ENCODE assay signal across 21 cellular contexts in the genomic region with DNA sequence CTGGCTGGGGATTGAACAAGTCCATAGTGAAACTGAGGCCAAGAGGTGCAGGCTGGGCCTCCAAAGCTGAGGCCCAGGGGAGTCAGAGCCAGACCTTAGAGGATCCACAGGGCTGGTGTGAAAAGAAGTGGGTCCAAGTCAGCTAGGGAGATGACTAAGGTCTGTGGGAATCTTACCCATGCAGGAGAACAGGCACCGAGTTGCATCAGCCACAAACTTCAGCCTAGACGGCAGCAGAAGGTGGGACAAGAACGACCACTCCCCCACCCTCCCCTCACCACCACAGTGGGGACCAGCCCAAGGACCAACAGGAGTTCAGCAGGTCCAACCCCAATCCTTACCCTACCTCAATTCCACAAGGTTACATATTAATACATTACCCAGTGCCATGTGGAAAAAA.
A peak's percentile ranks its signal among the peaks of the same experiment; 100 is the strongest.
DNase-seq lines count a peak whose midpoint lies in the region; ATAC-seq, FAIRE-seq and TF ChIP-seq lines count a peak whose summit lies in the region.
"Had no signal": no experiment of that assay in that cellular context is flagged by ENCODE, and none has a peak within 500 bp of the region (broad histone marks: within the 10 kb centered on the region; RNA-seq: fewer than 3 reads in every experiment).

No MANE protein-coding gene starts in this region.

- H3K9me2 ChIP-seq in GM23338 (ENCODE audit: insufficient read depth) (peaks cover 14% of the 10 kb centered on the region; the same call in 1 of the 2 replicates), SK-N-SH (no peaks in the 10 kb centered on the region)

- TF ChIP-seq RAD21 in SK-N-SH (IDR thresholded peaks at IDR 0.05; ENCODE audit: low read length), result no peak

- H3K9me3 Mint-ChIP-seq in GM23338 (no peaks in the 10 kb centered on the region), neural progenitor cell (peaks cover 4% of the 10 kb centered on the region)

- no peak for TF ChIP-seq EP300 in SK-N-SH (IDR thresholded peaks at IDR 0.05; ENCODE audit: borderline replicate concordance in 1 of 2, low read depth in 1 of 2, low read length in 1 of 2)

- H3K79me2 ChIP-seq in GM23338 (replicated peaks; ENCODE audit: insufficient read depth), result no peaks in the 10 kb centered on the region
- H3K79me2 ChIP-seq in neural progenitor cell (ENCODE audit: low read depth), result no peaks in the 10 kb centered on the region
- H3K79me2 ChIP-seq in SK-N-SH (ENCODE audit: insufficient read depth), result no peaks in the 10 kb centered on the region

- CTCF ChIA-PET in SK-N-SH (lab: Yijun Ruan, JAX), result interaction anchor here (1.3 kb wide), 1 partner anchor 14 kb away, joined by 3 read pairs; no protein-coding TSS in a partner anchor

- no peak overlapping the region for H3K27ac ChIP-seq in GM23338 (ENCODE audit: low read depth)
- no peak overlapping the region for H3K27ac ChIP-seq in neural progenitor cell
- H3K27ac ChIP-seq in SK-N-SH (ENCODE audit: low read depth in 2 of 2, low read length in 1 of 2), result peak overlapping the region in 1 of 2 experiments; percentile 91; a peak in 1 of 4 replicates
- H3K27ac ChIP-seq: BLaER1, C4-2B had no signal

- H4K20me1 ChIP-seq in GM23338 (replicated peaks; ENCODE audit: insufficient read depth) (no peaks in the 10 kb centered on the region), neural progenitor cell (ENCODE audit: low read depth) (no peaks in the 10 kb centered on the region), SK-N-SH (ENCODE audit: insufficient read depth) (no peaks in the 10 kb centered on the region)
- H4K20me1 ChIP-seq: BLaER1 had no signal

- no peaks in the 10 kb centered on the region for H3K27me3 ChIP-seq in GM23338 (ENCODE audit: insufficient read depth)
- H3K27me3 ChIP-seq in neural progenitor cell, result no peaks in the 10 kb centered on the region
- no peaks in the 10 kb centered on the region for H3K27me3 ChIP-seq in SK-N-SH (ENCODE audit: insufficient read depth)
- H3K27me3 ChIP-seq: BLaER1 had no signal

- H3K9ac ChIP-seq in neural progenitor cell (no peak overlapping the region), SK-N-SH (no peak overlapping the region)
- H3K9ac ChIP-seq: BLaER1 had no signal

- 0 out of 2 replicates have a peak overlapping the region, but pooled peaks have one; percentile 28 for H2AFZ ChIP-seq in GM23338
- H2AFZ ChIP-seq in neural progenitor cell (replicated peaks), result no peak overlapping the region
- no peak overlapping the region for H2AFZ ChIP-seq in SK-N-SH (ENCODE audit: low read depth)

- DNase-seq in GM23338 (ENCODE audit: low spot score) (no peak), islet precursor cell (peak; percentile 77), neural progenitor cell (ENCODE audit: low spot score) (no peak), urothelium cell line (ENCODE audit: low spot score) (peak; percentile 5), SK-N-SH (no peak)
- DNase-seq in stimulated activated naive CD4-positive, alpha-beta T cell (lab: John Stamatoyannopoulos, UW), result no peak
- DNase-seq: CD4-positive, CD25-positive, alpha-beta regulatory T cell; CD8-positive, alpha-beta memory T cell; DMS 273 treated with DMSO at 0.1 percent for 48 hours; DMS79; GF-D8; GOT3; H7; HCEC 1CT had no signal

- peaks cover 2% of the 10 kb centered on the region for H3K27me3 Mint-ChIP-seq in GM23338 (ENCODE audit: insufficient read depth, low read depth, poor library complexity)
- H3K27me3 Mint-ChIP-seq in neural progenitor cell (ENCODE audit: insufficient read depth, low read depth), result peaks cover 5% of the 10 kb centered on the region
- H3K27me3 Mint-ChIP-seq: B cell; CD4-positive, CD25-positive, alpha-beta regulatory T cell had no signal

- H3K4me3 ChIP-seq in GM23338, result no peak overlapping the region
- H3K4me3 ChIP-seq in neural progenitor cell, result no peak overlapping the region
- H3K4me3 ChIP-seq in SK-N-SH (ENCODE audit: low read depth in 2 of 2, low read length in 1 of 2), result no peak overlapping the region
- H3K4me3 ChIP-seq: BLaER1 had no signal

- H3F3A ChIP-seq in GM23338 (replicated peaks; ENCODE audit: low read depth) (no peaks in the 10 kb centered on the region), neural progenitor cell (ENCODE audit: low read depth) (no peaks in the 10 kb centered on the region), SK-N-SH (replicated peaks; ENCODE audit: insufficient read depth) (no peaks in the 10 kb centered on the region)

- H3K9me3 ChIP-seq in neural progenitor cell (ENCODE audit: low read depth) (no peaks in the 10 kb centered on the region), SK-N-SH (no peaks in the 10 kb centered on the region)
- H3K9me3 ChIP-seq: BLaER1 had no signal

- H3K36me3 ChIP-seq in GM23338 (ENCODE audit: insufficient read depth) (no peaks in the 10 kb centered on the region), neural progenitor cell (no peaks in the 10 kb centered on the region), SK-N-SH (replicated peaks in 1 of 2; ENCODE audit: control insufficient read depth in 1 of 2, insufficient read depth in 2 of 2, low read length in 1 of 2) (no peaks in the 10 kb centered on the region)
- H3K36me3 ChIP-seq: BLaER1 had no signal

- POLR2A ChIA-PET in SK-N-SH (lab: Yijun Ruan, JAX), result interaction anchor here (1.0 kb wide), 1 partner anchor 44 kb away, joined by 3 read pairs; no protein-coding TSS in a partner anchor

- no peak for TF ChIP-seq CTCF in GM23338 (conservative IDR thresholded peaks at IDR 0.05; ENCODE audit: low read depth in 2 of 2)
- no peak for TF ChIP-seq CTCF in neural progenitor cell (IDR thresholded peaks at IDR 0.05)
- no peak for TF ChIP-seq CTCF in SK-N-SH (IDR thresholded peaks at IDR 0.05)

- no CpG with 5 or more reads among the region's 3 CpGs for WGBS in SK-N-SH (ENCODE audit: low lambda C conversion rate)

- no peak overlapping the region for H3K4me2 ChIP-seq in GM23338
- no peak overlapping the region for H3K4me2 ChIP-seq in neural progenitor cell
- H3K4me2 ChIP-seq in SK-N-SH, result no peak overlapping the region
- H3K4me2 ChIP-seq: BLaER1 had no signal

- H3K4me1 Mint-ChIP-seq in GM23338 (no peaks in the 10 kb centered on the region), neural progenitor cell (no peaks in the 10 kb centered on the region)
- H3K4me1 Mint-ChIP-seq: B cell; CD4-positive, CD25-positive, alpha-beta regulatory T cell; CD8-positive, alpha-beta memory T cell had no signal

- no peak for FAIRE-seq in urothelium cell line (lab: Jason Lieb, UNC)
- FAIRE-seq: D721Med, GM12891, GM18507 had no signal

- no peaks in the 10 kb centered on the region for H3K4me1 ChIP-seq in GM23338 (ENCODE audit: insufficient read depth)
- no peaks in the 10 kb centered on the region for H3K4me1 ChIP-seq in neural progenitor cell
- peaks cover 0 to 9% of the 10 kb centered on the region in 2 experiments; a peak in 2 of 4 replicates for H3K4me1 ChIP-seq in SK-N-SH (ENCODE audit: control insufficient read depth in 1 of 2, insufficient read depth in 2 of 2, low read depth in 1 of 2, low read length in 1 of 2)
- H3K4me1 ChIP-seq: BLaER1 had no signal

- H3K36me3 Mint-ChIP-seq in GM23338 (ENCODE audit: low read depth) (no peaks in the 10 kb centered on the region), neural progenitor cell (no peaks in the 10 kb centered on the region)
- H3K36me3 Mint-ChIP-seq: CD4-positive, CD25-positive, alpha-beta regulatory T cell; CD8-positive, alpha-beta memory T cell had no signal

- H3K4me3 Mint-ChIP-seq in GM23338, result no peak overlapping the region
- H3K4me3 Mint-ChIP-seq in neural progenitor cell, result no peak overlapping the region
- H3K4me3 Mint-ChIP-seq: B cell; CD4-positive, CD25-positive, alpha-beta regulatory T cell; CD8-positive, alpha-beta memory T cell had no signal

- H3K27ac Mint-ChIP-seq in GM23338, result no peak overlapping the region; the same call in 1 of the 2 replicates
- H3K27ac Mint-ChIP-seq in neural progenitor cell, result peak overlapping the region; percentile 62
- H3K27ac Mint-ChIP-seq: B cell; CD4-positive, CD25-positive, alpha-beta regulatory T cell; CD8-positive, alpha-beta memory T cell had no signal

- ATAC-seq in GM23338, result no peak
- ATAC-seq in HG03175 (IDR thresholded peaks at IDR 0.05; ENCODE audit: unreplicated experiment), result no peak

TF ChIP-seq in GM23338, 12 proteins besides CTCF, POLR2A, EP300 and RAD21:
- TF ChIP-seq NANOG (IDR thresholded peaks at IDR 0.05; ENCODE audit: borderline replicate concordance), result no peak
- TF ChIP-seq, protein P1, sequence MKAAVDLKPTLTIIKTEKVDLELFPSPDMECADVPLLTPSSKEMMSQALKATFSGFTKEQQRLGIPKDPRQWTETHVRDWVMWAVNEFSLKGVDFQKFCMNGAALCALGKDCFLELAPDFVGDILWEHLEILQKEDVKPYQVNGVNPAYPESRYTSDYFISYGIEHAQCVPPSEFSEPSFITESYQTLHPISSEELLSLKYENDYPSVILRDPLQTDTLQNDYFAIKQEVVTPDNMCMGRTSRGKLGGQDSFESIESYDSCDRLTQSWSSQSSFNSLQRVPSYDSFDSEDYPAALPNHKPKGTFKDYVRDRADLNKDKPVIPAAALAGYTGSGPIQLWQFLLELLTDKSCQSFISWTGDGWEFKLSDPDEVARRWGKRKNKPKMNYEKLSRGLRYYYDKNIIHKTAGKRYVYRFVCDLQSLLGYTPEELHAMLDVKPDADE (IDR thresholded peaks at IDR 0.05), result no peak

TF ChIP-seq in SK-N-SH, 30 proteins besides CTCF, POLR2A, EP300 and RAD21 (continues in another document):
- no peak for TF ChIP-seq RCOR1 (IDR thresholded peaks at IDR 0.05; ENCODE audit: low read length)
- no peak for TF ChIP-seq NRF1 (IDR thresholded peaks at IDR 0.05; ENCODE audit: low read depth, low read length)
- no peak for TF ChIP-seq SMC3 (IDR thresholded peaks at IDR 0.05; ENCODE audit: low read depth, low read length)
- TF ChIP-seq MXI1 (IDR thresholded peaks at IDR 0.05; ENCODE audit: low read depth, low read length), result no peak
- TF ChIP-seq NFIC (IDR thresholded peaks at IDR 0.05; ENCODE audit: borderline replicate concordance), result no peak
- TF ChIP-seq, protein P2, sequence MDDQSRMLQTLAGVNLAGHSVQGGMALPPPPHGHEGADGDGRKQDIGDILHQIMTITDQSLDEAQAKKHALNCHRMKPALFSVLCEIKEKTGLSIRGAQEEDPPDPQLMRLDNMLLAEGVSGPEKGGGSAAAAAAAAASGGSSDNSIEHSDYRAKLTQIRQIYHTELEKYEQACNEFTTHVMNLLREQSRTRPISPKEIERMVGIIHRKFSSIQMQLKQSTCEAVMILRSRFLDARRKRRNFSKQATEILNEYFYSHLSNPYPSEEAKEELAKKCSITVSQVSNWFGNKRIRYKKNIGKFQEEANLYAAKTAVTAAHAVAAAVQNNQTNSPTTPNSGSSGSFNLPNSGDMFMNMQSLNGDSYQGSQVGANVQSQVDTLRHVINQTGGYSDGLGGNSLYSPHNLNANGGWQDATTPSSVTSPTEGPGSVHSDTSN (IDR thresholded peaks at IDR 0.05), result no peak
- no peak for TF ChIP-seq SIN3A (IDR thresholded peaks at IDR 0.05; ENCODE audit: borderline replicate concordance, low read depth, low read length)

Comparison
In these comparisons a context has a peak if more than half of its experiments do, and no peak if none do; other contexts are left out.
1. DNase-seq: peak in islet precursor cell (single experiment) and urothelium cell line (single experiment); none in GM23338 (single experiment), neural progenitor cell (single experiment), SK-N-SH (single experiment) and stimulated activated naive CD4-positive, alpha-beta T cell (0 of 6).